ENCODE assay signal across 9 cellular contexts in genomic region chr2:230956827-230957755, GRCh38. TPM values are rescaled to one million over a fixed set of nuclear protein-coding genes. Genes with fewer than 3 reads are reported as not detected.
DNase-seq lines count a peak whose midpoint lies in the region; ATAC-seq, FAIRE-seq and TF ChIP-seq lines count a peak whose summit lies in the region.
"Had no signal": no experiment of that assay in that cellular context is flagged by ENCODE, and none has a peak within 500 bp of the region (broad histone marks: within the 10 kb centered on the region; RNA-seq: fewer than 3 reads in every experiment).

No MANE protein-coding gene starts in this region.

- peak overlapping the region; percentile 96 to 99 for H3K27ac Mint-ChIP-seq in stimulated activated naive CD8-positive, alpha-beta T cell treated with anti-CD3 and anti-CD28 coated beads, Interleukin-15, amount 100 ng/mL, for 72 hours

- TF ChIP-seq CTCF in C4-2B (conservative IDR thresholded peaks at IDR 0.05): no peak
- TF ChIP-seq CTCF in bronchial epithelial cell (IDR thresholded peaks at IDR 0.05; ENCODE audit: insufficient read depth, low read length, severe bottlenecking): no peak

- H3K27me3 ChIP-seq in bronchial epithelial cell (ENCODE audit: control insufficient read depth, insufficient read depth, low read length): no peaks in the 10 kb centered on the region

- H3K27ac ChIP-seq in C4-2B: 0 out of 2 replicates have a peak overlapping the region, but pooled peaks have one; percentile 9

- peak; percentile 73 for ATAC-seq in GM18909 (IDR thresholded peaks at IDR 0.05; ENCODE audit: poor library complexity, unreplicated experiment)
- ATAC-seq in HG03066 (IDR thresholded peaks at IDR 0.05; ENCODE audit: low read depth, unreplicated experiment): peak; percentile 84
- ATAC-seq in left lobe of liver: peak; percentile 81
- peak; percentile 96 for ATAC-seq in stimulated activated naive CD8-positive, alpha-beta T cell treated with anti-CD3 and anti-CD28 coated beads, Interleukin-15, amount 100 ng/mL, for 72 hours

- H3K4me3 ChIP-seq in bronchial epithelial cell (ENCODE audit: low read depth, low read length): peak overlapping the region; percentile 16

- H3K36me3 ChIP-seq in bronchial epithelial cell (ENCODE audit: control insufficient read depth, insufficient read depth, low read length): no peaks in the 10 kb centered on the region

- peak overlapping the region; percentile 91 to 96 for H3K4me3 Mint-ChIP-seq in stimulated activated naive CD8-positive, alpha-beta T cell treated with anti-CD3 and anti-CD28 coated beads, Interleukin-15, amount 100 ng/mL, for 72 hours

- peaks cover 72% of the 10 kb centered on the region for H3K4me1 Mint-ChIP-seq in stimulated activated naive CD8-positive, alpha-beta T cell treated with anti-CD3 and anti-CD28 coated beads, Interleukin-15, amount 100 ng/mL, for 72 hours

- peak; percentile 48 for DNase-seq in RKO (ENCODE audit: low spot score)
- DNase-seq in bronchial epithelial cell (ENCODE audit: low read depth): peak; percentile 69
- no peak for DNase-seq in left lobe of liver (ENCODE audit: low spot score)
- DNase-seq in stimulated activated naive CD8-positive, alpha-beta T cell treated with anti-CD3 and anti-CD28 coated beads, Interleukin-15, amount 100 ng/mL, for 72 hours: peak; percentile 60 to 74
- no peak for DNase-seq in inferior parietal cortex (ENCODE audit: extremely low spot score)

- no peak for FAIRE-seq in bronchial epithelial cell (lab: Jason Lieb, UNC)

- no peaks in the 10 kb centered on the region for H3K9me3 Mint-ChIP-seq in stimulated activated naive CD8-positive, alpha-beta T cell treated with anti-CD3 and anti-CD28 coated beads, Interleukin-15, amount 100 ng/mL, for 72 hours

- H3K27me3 Mint-ChIP-seq in stimulated activated naive CD8-positive, alpha-beta T cell treated with anti-CD3 and anti-CD28 coated beads, Interleukin-15, amount 100 ng/mL, for 72 hours: peaks cover 15% of the 10 kb centered on the region

RNA-seq across cellular contexts. Expression of gene GPR55, which starts 32.0 kb away (rescaled TPM):
- total RNA-seq in bronchial epithelial cell (not detected in 2 replicates), left lobe of liver (not detected)
- total RNA-seq: temporal lobe had no signal

RNA-seq across cellular contexts. Expression of gene SPATA3, which starts 38.8 kb away (rescaled TPM):
- total RNA-seq in bronchial epithelial cell: not detected in 2 replicates
- total RNA-seq in left lobe of liver: not detected
- total RNA-seq: temporal lobe had no signal

Comparison
In these comparisons a context has a peak if more than half of its experiments do, and no peak if none do; other contexts are left out.
1. DNase-seq: peak in RKO (single experiment), bronchial epithelial cell (single experiment) and stimulated activated naive CD8-positive, alpha-beta T cell treated with anti-CD3 and anti-CD28 coated beads, Interleukin-15, amount 100 ng/mL, for 72 hours (2 of 2); none in left lobe of liver (single experiment) and inferior parietal cortex (single experiment).
2. Peak in every context shown above with its lines, with median percentiles within 50 percentile points of each other: ATAC-seq.